8 cellular contexts compared by ENCODE assay signal in genomic region chr14:96584199-96584906, GRCh38.
DNase-seq lines count a peak whose midpoint lies in the region; ATAC-seq and TF ChIP-seq lines count a peak whose summit lies in the region.

No MANE protein-coding gene starts in this region.

- H3K27ac Mint-ChIP-seq in brain = peak overlapping the region in 4 of 5 experiments; percentile 55 to 88 (median 66)
- no peak overlapping the region for H3K27ac Mint-ChIP-seq in T-helper 2 cell treated with Interferon-gamma antibody and Interleukin-4, amounts not matched to agents 5 μg/mL and 100 μg/mL, for 36 hours

- H3K9ac ChIP-seq in NT2/D1 (ENCODE audit: insufficient read length, low read depth) = no peak overlapping the region

- H3K27me3 ChIP-seq in NT2/D1 (ENCODE audit: insufficient read depth, insufficient read length) = no peaks in the 10 kb centered on the region

- H3K4me1 ChIP-seq in NT2/D1 (ENCODE audit: insufficient read depth, insufficient read length) = no peaks in the 10 kb centered on the region

- H3K27me3 Mint-ChIP-seq in brain = peaks cover 5% of the 10 kb centered on the region
- H3K27me3 Mint-ChIP-seq in T-helper 2 cell treated with Interferon-gamma antibody and Interleukin-4, amounts not matched to agents 5 μg/mL and 100 μg/mL, for 36 hours (ENCODE audit: low read depth) = peaks cover 30% of the 10 kb centered on the region

- H3K36me3 Mint-ChIP-seq in brain = no peaks in the 10 kb centered on the region
- H3K36me3 Mint-ChIP-seq in T-helper 2 cell treated with Interferon-gamma antibody and Interleukin-4, amounts not matched to agents 5 μg/mL and 100 μg/mL, for 36 hours (ENCODE audit: low read depth) = no peaks in the 10 kb centered on the region

- peak; percentile 58 for ATAC-seq in GM18517 (IDR thresholded peaks at IDR 0.05; ENCODE audit: unreplicated experiment)
- peak; percentile 68 for ATAC-seq in HG03354 (IDR thresholded peaks at IDR 0.05; ENCODE audit: poor library complexity, severe bottlenecking, unreplicated experiment)

- peak overlapping the region in 2 of 5 experiments; percentile 47 to 49 for H3K4me3 Mint-ChIP-seq in brain
- no peak overlapping the region for H3K4me3 Mint-ChIP-seq in T-helper 2 cell treated with Interferon-gamma antibody and Interleukin-4, amounts not matched to agents 5 μg/mL and 100 μg/mL, for 36 hours

- H3K9me3 ChIP-seq in NT2/D1 (ENCODE audit: insufficient read depth, low read length) = no peaks in the 10 kb centered on the region

- peaks cover 68% of the 10 kb centered on the region for H3K4me1 Mint-ChIP-seq in brain
- no peaks in the 10 kb centered on the region for H3K4me1 Mint-ChIP-seq in T-helper 2 cell treated with Interferon-gamma antibody and Interleukin-4, amounts not matched to agents 5 μg/mL and 100 μg/mL, for 36 hours (ENCODE audit: low read depth)

- H3K27ac ChIP-seq in C4-2B = no peak overlapping the region

- peak; percentile 78 for TF ChIP-seq CTCF in C4-2B (conservative IDR thresholded peaks at IDR 0.05)
- TF ChIP-seq CTCF in brain (conservative IDR thresholded peaks at IDR 0.05) = peak; percentile 93 to 95
- TF ChIP-seq CTCF in lower leg skin (IDR thresholded peaks at IDR 0.05) = no peak

- H3K9me3 Mint-ChIP-seq in brain = no peaks in the 10 kb centered on the region
- H3K9me3 Mint-ChIP-seq in T-helper 2 cell treated with Interferon-gamma antibody and Interleukin-4, amounts not matched to agents 5 μg/mL and 100 μg/mL, for 36 hours = no peaks in the 10 kb centered on the region

- H3K4me3 ChIP-seq in NT2/D1 (ENCODE audit: insufficient read length, low read depth) (no peak overlapping the region), lower leg skin (ENCODE audit: low read depth, poor library complexity, severe bottlenecking) (no peak overlapping the region)

- no peak for TF ChIP-seq POLR2A in lower leg skin (IDR thresholded peaks at IDR 0.05)

- H3K36me3 ChIP-seq in NT2/D1 (ENCODE audit: insufficient read depth, insufficient read length, low read length) = no peaks in the 10 kb centered on the region

- WGBS in lower leg skin, 2 donors = 32 to 51% methylated on average over 13 of the region's 15 CpGs

- intact Hi-C loops in lower leg skin (cut with DNase I; ENCODE audit: low total_unique reads) = loop anchor here (5.0 kb wide), 1 partner anchor 158 kb away; no protein-coding TSS in a partner anchor

- DNase-seq in NT2/D1 (ENCODE audit: low read depth, low spot score) = peak; percentile 46
- DNase-seq in lower leg skin (ENCODE audit: low spot score in 2 of 2) = peak; percentile 11 to 80
- no peak for DNase-seq in inferior parietal cortex (ENCODE audit: extremely low spot score)
- DNase-seq in T-helper 2 cell treated with Interferon-gamma antibody and Interleukin-4, amounts not matched to agents 5 μg/mL and 100 μg/mL, for 36 hours (ENCODE audit: low spot score) = no peak

Comparison
In these comparisons a context has a peak if more than half of its experiments do, and no peak if none do; other contexts are left out.
1. CTCF ChIP-seq: peak in C4-2B (single experiment) and brain (2 of 2); none in lower leg skin (0 of 3).
2. DNase-seq: peak in NT2/D1 (single experiment) and lower leg skin (2 of 2); none in inferior parietal cortex (single experiment) and T-helper 2 cell treated with Interferon-gamma antibody and Interleukin-4, amounts not matched to agents 5 μg/mL and 100 μg/mL, for 36 hours (single experiment).